In genomic region chr10:110296966-110297365, GRCh38 we compare ENCODE assay signal across 17 cellular contexts. TPM values are rescaled to one million over a fixed set of nuclear protein-coding genes. Genes with fewer than 3 reads are reported as not detected.
DNase-seq lines count a peak whose midpoint lies in the region; ATAC-seq and TF ChIP-seq lines count a peak whose summit lies in the region.
"Had no signal": no experiment of that assay in that cellular context is flagged by ENCODE, and none has a peak within 500 bp of the region (broad histone marks: within the 10 kb centered on the region; RNA-seq: fewer than 3 reads in every experiment).

No MANE protein-coding gene starts in this region.

- H3K27me3 Mint-ChIP-seq in activated naive CD4-positive, alpha-beta T cell treated with anti-CD3 and anti-CD28 coated beads, Interleukin-2, amount 10 ng/mL, durations not matched to agents 7 days and 5 days, result no peaks in the 10 kb centered on the region
- no peaks in the 10 kb centered on the region for H3K27me3 Mint-ChIP-seq in central memory CD8-positive, alpha-beta T cell
- H3K27me3 Mint-ChIP-seq in mesothelial cell of epicardium (ENCODE audit: low read depth), result no peaks in the 10 kb centered on the region

- H3K27me3 ChIP-seq in HUES6 (ENCODE audit: control insufficient read depth, insufficient read depth, low read length), result no peaks in the 10 kb centered on the region
- H3K27me3 ChIP-seq: BLaER1 treated with 17β-estradiol and CSF1 and Interleukin-3, amounts not matched to agents 10 nM and 100 nM had no signal

- peak overlapping the region; percentile 5 to 44 for H3K27ac Mint-ChIP-seq in activated naive CD4-positive, alpha-beta T cell treated with anti-CD3 and anti-CD28 coated beads, Interleukin-2, amount 50 U/mL, for 72 hours
- no peak overlapping the region for H3K27ac Mint-ChIP-seq in activated naive CD4-positive, alpha-beta T cell treated with anti-CD3 and anti-CD28 coated beads, Interleukin-2, amount 10 ng/mL, durations not matched to agents 7 days and 5 days
- H3K27ac Mint-ChIP-seq in central memory CD8-positive, alpha-beta T cell (ENCODE audit: low read depth), result peak overlapping the region; percentile 19
- peak overlapping the region; percentile 15 for H3K27ac Mint-ChIP-seq in mesothelial cell of epicardium

- peaks cover 20 to 41% of the 10 kb centered on the region in 2 donors for H3K36me3 Mint-ChIP-seq in activated naive CD4-positive, alpha-beta T cell treated with anti-CD3 and anti-CD28 coated beads, Interleukin-2, amount 50 U/mL, for 72 hours
- peaks cover 69% of the 10 kb centered on the region for H3K36me3 Mint-ChIP-seq in activated naive CD4-positive, alpha-beta T cell treated with anti-CD3 and anti-CD28 coated beads, Interleukin-2, amount 10 ng/mL, durations not matched to agents 7 days and 5 days
- H3K36me3 Mint-ChIP-seq in central memory CD8-positive, alpha-beta T cell (ENCODE audit: insufficient read depth), result peaks cover 81% of the 10 kb centered on the region
- H3K36me3 Mint-ChIP-seq in mesothelial cell of epicardium, result peaks cover 33% of the 10 kb centered on the region

- no peak overlapping the region for H3K4me3 ChIP-seq in HUES6 (ENCODE audit: low read depth, low read length)
- H3K4me3 ChIP-seq: BLaER1 treated with 17β-estradiol and CSF1 and Interleukin-3, amounts not matched to agents 10 nM and 100 nM had no signal

- no peak for ATAC-seq in activated naive CD4-positive, alpha-beta T cell treated with anti-CD3 and anti-CD28 coated beads, Interleukin-2, amount 50 U/mL, for 72 hours
- ATAC-seq in central memory CD8-positive, alpha-beta T cell (replicated peaks; ENCODE audit: extremely low read depth, poor library complexity, severe bottlenecking), result no peak

- 0 out of 2 replicates have a peak overlapping the region, but pooled peaks have one; percentile 24 for H3K27ac ChIP-seq in HUES6 (ENCODE audit: low read depth, low read length)
- H3K27ac ChIP-seq: BLaER1 treated with 17β-estradiol and CSF1 and Interleukin-3, amounts not matched to agents 10 nM and 100 nM; KMS-11 had no signal

- peaks cover 22% of the 10 kb centered on the region for H3K4me1 Mint-ChIP-seq in activated naive CD4-positive, alpha-beta T cell treated with anti-CD3 and anti-CD28 coated beads, Interleukin-2, amount 10 ng/mL, durations not matched to agents 7 days and 5 days
- peaks cover 24% of the 10 kb centered on the region for H3K4me1 Mint-ChIP-seq in central memory CD8-positive, alpha-beta T cell
- peaks cover 7% of the 10 kb centered on the region for H3K4me1 Mint-ChIP-seq in mesothelial cell of epicardium

- peaks cover 99% of the 10 kb centered on the region for H3K36me3 ChIP-seq in HUES6 (ENCODE audit: control insufficient read depth, insufficient read depth, low read length)

- no peaks in the 10 kb centered on the region for H3K9me3 ChIP-seq in HUES6 (ENCODE audit: control insufficient read depth, insufficient read depth, low read depth, low read length)
- H3K9me3 ChIP-seq: BLaER1 treated with 17β-estradiol and CSF1 and Interleukin-3, amounts not matched to agents 10 nM and 100 nM had no signal

- no peaks in the 10 kb centered on the region for H3K9me3 Mint-ChIP-seq in activated naive CD4-positive, alpha-beta T cell treated with anti-CD3 and anti-CD28 coated beads, Interleukin-2, amount 50 U/mL, for 72 hours
- no peaks in the 10 kb centered on the region for H3K9me3 Mint-ChIP-seq in activated naive CD4-positive, alpha-beta T cell treated with anti-CD3 and anti-CD28 coated beads, Interleukin-2, amount 10 ng/mL, durations not matched to agents 7 days and 5 days
- no peaks in the 10 kb centered on the region for H3K9me3 Mint-ChIP-seq in central memory CD8-positive, alpha-beta T cell
- H3K9me3 Mint-ChIP-seq in mesothelial cell of epicardium, result no peaks in the 10 kb centered on the region

- H3K4me3 Mint-ChIP-seq in activated naive CD4-positive, alpha-beta T cell treated with anti-CD3 and anti-CD28 coated beads, Interleukin-2, amount 10 ng/mL, durations not matched to agents 7 days and 5 days, result no peak overlapping the region
- no peak overlapping the region for H3K4me3 Mint-ChIP-seq in central memory CD8-positive, alpha-beta T cell
- no peak overlapping the region for H3K4me3 Mint-ChIP-seq in mesothelial cell of epicardium

- CTCF ChIA-PET in activated naive CD4-positive, alpha-beta T cell treated with anti-CD3 and anti-CD28 coated beads, Interleukin-2, amount 10 ng/mL, durations not matched to agents 7 days and 5 days (lab: Charles Lee), result interaction anchor here (1.0 to 1.1 kb wide), 2 partner anchors 8 to 18 kb away, joined by 3 to 4 read pairs; partner anchors contain the start of gene SMNDC1

- no peak for TF ChIP-seq CTCF in mesothelial cell of epicardium (IDR thresholded peaks at IDR 0.05; ENCODE audit: unreplicated experiment)

- no peak overlapping the region for H3K9ac ChIP-seq in HUES6 (ENCODE audit: low read length)
- H3K9ac ChIP-seq: BLaER1 treated with 17β-estradiol and CSF1 and Interleukin-3, amounts not matched to agents 10 nM and 100 nM; KMS-11 had no signal

- no peaks in the 10 kb centered on the region for H3K4me1 ChIP-seq in HUES6 (ENCODE audit: control insufficient read depth, insufficient read depth, low read length)

- DNase-seq in activated naive CD4-positive, alpha-beta T cell treated with anti-CD3 and anti-CD28 coated beads, Interleukin-2, amount 50 U/mL, for 72 hours (ENCODE audit: low spot score in 2 of 2), result no peak
- DNase-seq in activated naive CD4-positive, alpha-beta T cell treated with anti-CD3 and anti-CD28 coated beads, Interleukin-2, amount 10 ng/mL, durations not matched to agents 7 days and 5 days, result no peak
- no peak for DNase-seq in central memory CD8-positive, alpha-beta T cell (ENCODE audit: low spot score in 2 of 2)
- no peak for DNase-seq in mesothelial cell of epicardium (ENCODE audit: low spot score in 2 of 2, unreplicated experiment in 2 of 2)
- no peak for DNase-seq in amniotic stem cell (lab: John Stamatoyannopoulos, UW)
- no peak for DNase-seq in anterior cingulate cortex (lab: John Stamatoyannopoulos, UW)
- DNase-seq: DND-41, NCI-H1417 treated with DMSO at 0.1 percent for 48 hours, NCI-H187 treated with DMSO at 0.1 percent for 48 hours, NCI-H226, NCI-H524, NCI-H82, OCI-M1, SHP77 treated with DMSO at 0.1 percent for 48 hours had no signal

RNA-seq across cellular contexts. Expression of gene SMNDC1, which starts 7.8 kb away (rescaled TPM):
- 10 to 100 TPM; 37.9 to 65.1 TPM for total RNA-seq in activated naive CD4-positive, alpha-beta T cell treated with anti-CD3 and anti-CD28 coated beads, Interleukin-2, amount 50 U/mL, for 72 hours
- 38.5 to 41.4 TPM (median 39.6 TPM) in 3 replicates for total RNA-seq in mesothelial cell of epicardium
